In genomic region chr20:47452736-47453161, GRCh38 we compare ENCODE assay signal across 1 cellular context.
TF ChIP-seq lines count a peak whose summit lies in the region.

No MANE protein-coding gene starts in this region.

TF ChIP-seq in endothelial cell of umbilical vein, 7 proteins besides CTCF, POLR2A, EP300 and RAD21:
- TF ChIP-seq MAX (IDR thresholded peaks at IDR 0.05; ENCODE audit: insufficient read depth, insufficient read length), result no peak
- no peak for TF ChIP-seq POLR2AphosphoS5 (IDR thresholded peaks at IDR 0.05; ENCODE audit: insufficient read depth, low read depth, low read length)
